15 cellular contexts compared by ENCODE assay signal in the genomic region with DNA sequence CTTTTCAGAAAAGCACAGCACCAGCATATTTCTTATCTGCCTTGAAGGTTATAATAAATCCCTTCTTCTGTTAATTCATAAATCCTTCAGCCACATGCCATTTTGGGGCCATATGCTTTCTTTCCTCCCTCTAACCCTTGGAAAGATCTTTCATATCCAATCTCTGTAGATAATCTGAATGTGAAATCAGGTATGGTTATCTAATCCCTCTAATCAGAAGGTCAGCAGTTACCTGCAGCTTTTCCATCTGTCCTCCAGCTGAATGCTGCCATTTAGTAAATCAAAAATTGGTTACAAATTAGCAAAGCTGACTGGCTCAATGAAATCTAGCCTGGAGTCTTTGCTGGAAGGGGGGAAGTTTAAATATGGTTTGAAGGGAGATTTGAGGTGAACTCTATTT.
A peak's percentile ranks its signal among the peaks of the same experiment; 100 is the strongest.
DNase-seq lines count a peak whose midpoint lies in the region; ATAC-seq, FAIRE-seq and TF ChIP-seq lines count a peak whose summit lies in the region.
"Had no signal": no experiment of that assay in that cellular context is flagged by ENCODE, and none has a peak within 500 bp of the region (broad histone marks: within the 10 kb centered on the region; RNA-seq: fewer than 3 reads in every experiment).

No MANE protein-coding gene starts in this region.

- no peaks in the 10 kb centered on the region for H3K27me3 ChIP-seq in PC-3 (ENCODE audit: low read length)

- no peaks in the 10 kb centered on the region for H3K36me3 ChIP-seq in PC-3 (ENCODE audit: low read depth, low read length)

- no peaks in the 10 kb centered on the region for H3K79me2 ChIP-seq in PC-3 (ENCODE audit: low read length)

- DNase-seq in D721Med (ENCODE audit: insufficient read length, low spot score) (no peak), G401 (ENCODE audit: low spot score) (peak; percentile 94), NCI-H82 (lab: John Stamatoyannopoulos, UW) (peak; percentile 80), cerebellar nuclear complex (lab: John Stamatoyannopoulos, UW) (peak; percentile 53 to 68), PC-3 (no peak), DMS79 (lab: John Stamatoyannopoulos, UW) (no peak), Kasumi-1 (lab: John Stamatoyannopoulos, UW) (no peak)
- DNase-seq: CD4-positive, alpha-beta memory T cell; DMS53 had no signal

- no peaks in the 10 kb centered on the region for H4K20me1 ChIP-seq in PC-3 (ENCODE audit: low read length)

- H2AFZ ChIP-seq in PC-3 (ENCODE audit: low read length), result no peak overlapping the region

- peaks cover 16% of the 10 kb centered on the region for H3K4me1 ChIP-seq in PC-3 (ENCODE audit: insufficient read depth, low read length)

- intact Hi-C loops in PC-3 (cut with micrococcal nuclease), result no loop called here

- POLR2A ChIA-PET in PC-3 (lab: Charles Lee; ENCODE audit: unreplicated experiment), result no interaction called here

- ATAC-seq in PC-3, result no peak
- ATAC-seq: HCT116 had no signal

- peak; percentile 100 for FAIRE-seq in D721Med (lab: Jason Lieb, UNC)
- FAIRE-seq: A204.1, GM12891, H1 had no signal

- H3K9ac ChIP-seq in PC-3 (ENCODE audit: low read length), result no peak overlapping the region

- no peak overlapping the region for H3K27ac ChIP-seq in PC-3 (ENCODE audit: low read length)
- H3K27ac ChIP-seq: C4-2B, HL-60 had no signal

- no peaks in the 10 kb centered on the region for H3K9me3 ChIP-seq in PC-3 (ENCODE audit: low read length)

- H3K4me3 ChIP-seq in PC-3 (ENCODE audit: low read length), result no peak overlapping the region

- in situ Hi-C loops in G401 (cut with HindIII; ENCODE audit: low sequenced_read_pairs), result no loop called here

- no TSS peak for BruUV-seq in PC-3 (replicated peaks; lab: Mats Ljungman, UMichigan)

- no peaks in the 10 kb centered on the region for H3K9me2 ChIP-seq in PC-3 (replicated peaks; ENCODE audit: low read length)

- no peaks in the 10 kb centered on the region for H3F3A ChIP-seq in PC-3 (ENCODE audit: low read length, unreplicated experiment)

- H3K4me2 ChIP-seq in PC-3 (ENCODE audit: low read length), result no peak overlapping the region

- TF ChIP-seq CTCF in D721Med (IDR thresholded peaks at IDR 0.05; ENCODE audit: insufficient read depth, missing control alignments) (no peak), PC-3 (conservative IDR thresholded peaks at IDR 0.05; ENCODE audit: low read depth, low read length) (no peak)

- CTCF ChIA-PET in PC-3 (lab: Charles Lee), result no interaction called here

Comparison
In these comparisons a context has a peak if more than half of its experiments do, and no peak if none do; other contexts are left out.
1. DNase-seq: peak in G401 (single experiment), NCI-H82 (single experiment) and cerebellar nuclear complex (2 of 2); none in D721Med (single experiment), PC-3 (single experiment), DMS79 (single experiment) and Kasumi-1 (0 of 2).